In the genomic region with DNA sequence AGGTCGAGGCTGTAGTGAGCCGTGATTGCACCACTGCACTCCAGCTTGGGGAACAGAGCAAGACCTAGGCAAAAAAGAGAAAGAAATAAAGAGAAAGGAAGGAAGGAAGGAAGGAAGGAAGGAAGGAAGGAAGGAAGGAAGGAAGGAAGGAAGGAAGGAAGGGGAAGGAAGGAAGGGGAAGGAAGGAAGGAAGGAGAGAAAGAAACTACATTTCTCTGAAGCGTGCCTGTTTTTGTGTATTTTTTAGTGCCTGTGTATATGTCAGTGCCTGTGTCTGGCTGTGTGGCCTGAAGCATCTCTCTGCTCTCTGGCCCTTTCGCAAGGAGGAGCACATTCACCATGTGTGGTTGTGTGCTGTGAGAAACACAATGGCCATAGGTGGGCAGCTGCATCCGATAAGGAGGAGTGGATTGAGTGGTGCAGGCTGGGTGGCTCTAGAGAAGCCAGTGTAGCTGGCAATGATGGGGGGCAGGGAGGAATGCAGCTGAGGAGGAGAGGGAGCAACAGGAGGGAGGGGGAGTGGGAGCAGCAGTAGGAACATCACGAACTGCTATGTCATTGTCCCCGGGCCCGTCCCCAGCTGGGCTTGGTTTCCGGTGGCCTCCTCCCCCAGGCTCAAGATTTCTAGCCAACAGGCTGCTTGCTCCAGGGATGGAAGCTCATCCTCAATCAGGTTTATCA, we compare ENCODE assay signal across 22 cellular contexts. TPM values are rescaled to one million over a fixed set of nuclear protein-coding genes. Genes with fewer than 3 reads are reported as not detected.
DNase-seq lines count a peak whose midpoint lies in the region; ATAC-seq and TF ChIP-seq lines count a peak whose summit lies in the region.
"Had no signal": no experiment of that assay in that cellular context is flagged by ENCODE, and none has a peak within 500 bp of the region (broad histone marks: within the 10 kb centered on the region; RNA-seq: fewer than 3 reads in every experiment).

No MANE protein-coding gene starts in this region.

- H3K36me3 Mint-ChIP-seq in stimulated activated naive CD8-positive, alpha-beta T cell treated with anti-CD3 and anti-CD28 coated beads, Interleukin-15, Interleukin-2, amounts not matched to agents 100 ng/mL and 50 ng/mL, for 24 hours (ENCODE audit: low read depth), result no peaks in the 10 kb centered on the region
- peaks cover 4% of the 10 kb centered on the region; the same call in 1 of the 2 replicates for H3K36me3 Mint-ChIP-seq in WTC11
- H3K36me3 Mint-ChIP-seq in mesothelial cell of epicardium, result no peaks in the 10 kb centered on the region
- H3K36me3 Mint-ChIP-seq: activated CD4-positive, alpha-beta memory T cell treated with anti-CD3 and anti-CD28 coated beads for 36 hours; activated naive CD4-positive, alpha-beta T cell treated with anti-CD3 and anti-CD28 coated beads, Interleukin-2, amount 50 U/mL, for 24 hours had no signal

- no peak for ATAC-seq in stimulated activated naive CD8-positive, alpha-beta T cell treated with anti-CD3 and anti-CD28 coated beads, Interleukin-15, Interleukin-2, amounts not matched to agents 100 U/mL and 50 U/mL, for 24 hours
- peak; percentile 92 for ATAC-seq in WTC11
- ATAC-seq: GM12878 had no signal

- H3K4me1 Mint-ChIP-seq in stimulated activated naive CD8-positive, alpha-beta T cell treated with anti-CD3 and anti-CD28 coated beads, Interleukin-15, Interleukin-2, amounts not matched to agents 100 ng/mL and 50 ng/mL, for 24 hours (ENCODE audit: low read depth), result peaks cover 3% of the 10 kb centered on the region
- H3K4me1 Mint-ChIP-seq in WTC11 (peaks cover 19% of the 10 kb centered on the region), mesothelial cell of epicardium (no peaks in the 10 kb centered on the region)
- H3K4me1 Mint-ChIP-seq: activated naive CD4-positive, alpha-beta T cell treated with anti-CD3 and anti-CD28 coated beads, Interleukin-2, amount 50 U/mL, for 24 hours; nephron had no signal

- no peak for DNase-seq in stimulated activated naive CD8-positive, alpha-beta T cell treated with anti-CD3 and anti-CD28 coated beads, Interleukin-15, Interleukin-2, amounts not matched to agents 100 U/mL and 50 U/mL, for 24 hours
- peak; percentile 57 for DNase-seq in WTC11 (ENCODE audit: low spot score)
- peak; percentile 36 for DNase-seq in testis
- no peak for DNase-seq in mesothelial cell of epicardium (ENCODE audit: low spot score in 2 of 2, unreplicated experiment in 2 of 2)
- no peak for DNase-seq in NCI-H345 (lab: John Stamatoyannopoulos, UW)
- DNase-seq in islet precursor cell, result no peak
- DNase-seq: activated CD4-positive, alpha-beta memory T cell treated with anti-CD3 and anti-CD28 coated beads for 36 hours; activated T-cell treated with anti-CD3 and anti-CD28 coated beads, Interleukin-2, amount 50 U/mL, for 1 hour; DMS153; midbrain; NCI-H2029 treated with DMSO at 0.1 percent for 48 hours; NK-92 treated with Interleukin-12 subunit alpha and Interleukin-12 subunit beta, amount 100 ng/mL, for 24 hours; spleen had no signal

- no peak for TF ChIP-seq POLR2A in testis (IDR thresholded peaks at IDR 0.05)

- H3K9me3 ChIP-seq in iPS-20b (ENCODE audit: insufficient read depth, low read depth, low read length), result no peaks in the 10 kb centered on the region
- H3K9me3 ChIP-seq in testis, result no peaks in the 10 kb centered on the region
- H3K9me3 ChIP-seq: spleen had no signal

- 52 to 74% methylated on average over 8 to 9 of the region's 9 CpGs for WGBS in testis, 2 donors

- H3K36me3 ChIP-seq in iPS-20b (ENCODE audit: insufficient read depth, low read depth, low read length) (no peaks in the 10 kb centered on the region), testis (ENCODE audit: low read depth, missing control alignments) (no peaks in the 10 kb centered on the region)
- H3K36me3 ChIP-seq: spleen had no signal

- H3K27ac ChIP-seq in iPS-20b (ENCODE audit: low read length) (peak overlapping the region; percentile 77), testis (no peak overlapping the region)
- H3K27ac ChIP-seq: C4-2B, KMS-11, RWPE1 had no signal

- no peaks in the 10 kb centered on the region for H3K27me3 Mint-ChIP-seq in stimulated activated naive CD8-positive, alpha-beta T cell treated with anti-CD3 and anti-CD28 coated beads, Interleukin-15, Interleukin-2, amounts not matched to agents 100 ng/mL and 50 ng/mL, for 24 hours
- H3K27me3 Mint-ChIP-seq in WTC11 (ENCODE audit: low read depth) (no peaks in the 10 kb centered on the region), mesothelial cell of epicardium (ENCODE audit: low read depth) (peaks cover 11% of the 10 kb centered on the region)
- H3K27me3 Mint-ChIP-seq: activated CD4-positive, alpha-beta memory T cell treated with anti-CD3 and anti-CD28 coated beads for 36 hours; activated naive CD4-positive, alpha-beta T cell treated with anti-CD3 and anti-CD28 coated beads, Interleukin-2, amount 50 U/mL, for 24 hours had no signal

- CTCF ChIA-PET in WTC11 (lab: Charles Lee), result interaction anchor here (0.7 to 1.3 kb wide), 7 partner anchors 12 to 40 kb away, joined by 3 to 7 read pairs (median 3); partner anchors contain the start of gene TIMP1

- H3K9me3 Mint-ChIP-seq in stimulated activated naive CD8-positive, alpha-beta T cell treated with anti-CD3 and anti-CD28 coated beads, Interleukin-15, Interleukin-2, amounts not matched to agents 100 ng/mL and 50 ng/mL, for 24 hours, result no peaks in the 10 kb centered on the region
- H3K9me3 Mint-ChIP-seq in WTC11, result peaks cover 5% of the 10 kb centered on the region
- peaks cover 4% of the 10 kb centered on the region for H3K9me3 Mint-ChIP-seq in mesothelial cell of epicardium
- H3K9me3 Mint-ChIP-seq: activated CD4-positive, alpha-beta memory T cell treated with anti-CD3 and anti-CD28 coated beads for 36 hours; activated naive CD4-positive, alpha-beta T cell treated with anti-CD3 and anti-CD28 coated beads, Interleukin-2, amount 50 U/mL, for 24 hours had no signal

- H3K4me1 ChIP-seq in iPS-20b (ENCODE audit: insufficient read depth, low read length) (peaks cover 3% of the 10 kb centered on the region; the same call in 1 of the 2 replicates), testis (no peaks in the 10 kb centered on the region)
- H3K4me1 ChIP-seq: spleen had no signal

- peak overlapping the region; percentile 64; the same call in 1 of the 2 replicates for H3K9ac ChIP-seq in iPS-20b (ENCODE audit: low read depth, low read length)
- H3K9ac ChIP-seq: KMS-11 had no signal

- H3K27ac Mint-ChIP-seq in stimulated activated naive CD8-positive, alpha-beta T cell treated with anti-CD3 and anti-CD28 coated beads, Interleukin-15, Interleukin-2, amounts not matched to agents 100 ng/mL and 50 ng/mL, for 24 hours, result peak overlapping the region; percentile 36
- H3K27ac Mint-ChIP-seq in WTC11, result peak overlapping the region; percentile 95
- H3K27ac Mint-ChIP-seq in mesothelial cell of epicardium, result no peak overlapping the region
- H3K27ac Mint-ChIP-seq: activated CD4-positive, alpha-beta memory T cell treated with anti-CD3 and anti-CD28 coated beads for 36 hours; activated naive CD4-positive, alpha-beta T cell treated with anti-CD3 and anti-CD28 coated beads, Interleukin-2, amount 50 U/mL, for 24 hours; nephron had no signal

- H3K27me3 ChIP-seq in iPS-20b (ENCODE audit: insufficient read depth, low read length) (no peaks in the 10 kb centered on the region), testis (no peaks in the 10 kb centered on the region)

- intact Hi-C loops in testis (cut with DNase I; ENCODE audit: low total_unique reads), result no loop called here

- no peak for TF ChIP-seq CTCF in WTC11 (IDR thresholded peaks at IDR 0.05)
- no peak for TF ChIP-seq CTCF in testis (IDR thresholded peaks at IDR 0.05)
- no peak for TF ChIP-seq CTCF in mesothelial cell of epicardium (IDR thresholded peaks at IDR 0.05; ENCODE audit: unreplicated experiment)

- POLR2A ChIA-PET in WTC11 (lab: Charles Lee), result interaction anchor here (0.7 to 1.3 kb wide), 4 partner anchors 21 to 58 kb away, joined by 3 to 4 read pairs (median 3); no protein-coding TSS in a partner anchor

- H3K4me3 Mint-ChIP-seq in stimulated activated naive CD8-positive, alpha-beta T cell treated with anti-CD3 and anti-CD28 coated beads, Interleukin-15, Interleukin-2, amounts not matched to agents 100 ng/mL and 50 ng/mL, for 24 hours, result no peak overlapping the region
- H3K4me3 Mint-ChIP-seq in WTC11, result no peak overlapping the region
- H3K4me3 Mint-ChIP-seq in mesothelial cell of epicardium, result no peak overlapping the region
- H3K4me3 Mint-ChIP-seq: activated CD4-positive, alpha-beta memory T cell treated with anti-CD3 and anti-CD28 coated beads for 36 hours; activated naive CD4-positive, alpha-beta T cell treated with anti-CD3 and anti-CD28 coated beads, Interleukin-2, amount 50 U/mL, for 24 hours; nephron had no signal

- no peak overlapping the region for H3K4me3 ChIP-seq in iPS-20b (ENCODE audit: low read length)
- H3K4me3 ChIP-seq in testis, result no peak overlapping the region
- H3K4me3 ChIP-seq: GM12878, spleen had no signal

TF ChIP-seq in WTC11, 78 proteins besides CTCF, POLR2A, EP300 and RAD21 (continues in another document):
- no peak for TF ChIP-seq TEAD1 (CRISPR knock-in tag; IDR thresholded peaks at IDR 0.05)

RNA-seq across cellular contexts. Expression of gene SYN1, which starts 11.4 kb away (rescaled TPM):
- total RNA-seq in WTC11 (2021) (7.1 to 8.3 TPM (median 7.3 TPM) in 3 replicates), testis (1 to 10 TPM; 2.8 to 3.4 TPM), mesothelial cell of epicardium (3.7 to 4.4 TPM (median 4.2 TPM) in 3 replicates)
- 3.5 TPM for polyA plus RNA-seq in testis (ENCODE audit: insufficient read depth, low read depth, low replicate concordance)
- total RNA-seq: NCI-H460 had no signal

RNA-seq across cellular contexts. Expression of gene CFP, which starts 21.5 kb away (rescaled TPM):
- 2.0 to 3.4 TPM (median 2.8 TPM) in 3 replicates for total RNA-seq in WTC11 (2021)
- total RNA-seq in testis, result 1 to 10 TPM; 1.9 to 2.8 TPM
- polyA plus RNA-seq in testis (ENCODE audit: insufficient read depth, low read depth, low replicate concordance), result 4.4 TPM
- total RNA-seq in mesothelial cell of epicardium, result 0.97 to 1.2 TPM (median 0.99 TPM) in 3 replicates

RNA-seq across cellular contexts. Expression of gene TIMP1, which starts 26.0 kb away (rescaled TPM):
- total RNA-seq in WTC11 (2021) (35.4 to 50.8 TPM (median 50.1 TPM) in 3 replicates), testis (100 to 1,000 TPM; 535 to 995 TPM), mesothelial cell of epicardium (117 to 124 TPM (median 120 TPM) in 3 replicates)
- 708 TPM for polyA plus RNA-seq in testis (ENCODE audit: insufficient read depth, low read depth, low replicate concordance)

RNA-seq across cellular contexts. Expression of gene ELK1, which starts 42.1 kb away (rescaled TPM):
- 35.2 to 35.8 TPM (median 35.3 TPM) in 3 replicates for total RNA-seq in WTC11 (2021)
- 100 to 1,000 TPM; 102 to 114 TPM for total RNA-seq in testis
- polyA plus RNA-seq in testis (ENCODE audit: insufficient read depth, low read depth, low replicate concordance), result 70.9 TPM
- total RNA-seq in mesothelial cell of epicardium, result 34.6 to 35.4 TPM (median 35.0 TPM) in 3 replicates

RNA-seq across cellular contexts. Expression of gene ARAF, which starts 47.3 kb away (rescaled TPM):
- total RNA-seq in WTC11 (2021), result 52.5 to 55.8 TPM (median 55.1 TPM) in 3 replicates
- 10 to 100 TPM; 29.8 to 44.3 TPM for total RNA-seq in testis
- polyA plus RNA-seq in testis (ENCODE audit: insufficient read depth, low read depth, low replicate concordance), result 34.4 TPM
- 64.5 to 70.3 TPM (median 68.5 TPM) in 3 replicates for total RNA-seq in mesothelial cell of epicardium

Comparison
In these comparisons a context has a peak if more than half of its experiments do, and no peak if none do; other contexts are left out.
1. DNase-seq: peak in WTC11 (single experiment) and testis (single experiment); none in stimulated activated naive CD8-positive, alpha-beta T cell treated with anti-CD3 and anti-CD28 coated beads, Interleukin-15, Interleukin-2, amounts not matched to agents 100 U/mL and 50 U/mL, for 24 hours (single experiment), mesothelial cell of epicardium (0 of 2), NCI-H345 (single experiment) and islet precursor cell (single experiment).